8 cellular contexts compared by ENCODE assay signal in genomic region chr4:94451669-94452475, GRCh38. TPM values are rescaled to one million over a fixed set of nuclear protein-coding genes. Genes with fewer than 3 reads are reported as not detected.
A peak's percentile ranks its signal among the peaks of the same experiment; 100 is the strongest.
DNase-seq lines count a peak whose midpoint lies in the region; FAIRE-seq and TF ChIP-seq lines count a peak whose summit lies in the region.

Gene PDLIM5 (plus strand): TSS chr4:94451942. CDS start chr4:94455289, 3,347 bp downstream.

- peak; percentile 61 for DNase-seq in G401 (ENCODE audit: low spot score)
- peak; percentile 58 for DNase-seq in H54 (ENCODE audit: insufficient read length, low spot score)
- DNase-seq in LoVo (ENCODE audit: low spot score), result peak; percentile 94
- peak; percentile 89 to 90 for DNase-seq in SJSA1 (ENCODE audit: low read depth in 1 of 2, low spot score in 2 of 2)
- DNase-seq in activated naive CD4-positive, alpha-beta T cell (lab: John Stamatoyannopoulos, UW), result peak; percentile 74 to 94 (median 86)
- peak; percentile 81 for DNase-seq in foreskin melanocyte
- DNase-seq in substantia nigra (lab: John Stamatoyannopoulos, UW), result peak; percentile 35 to 96 (median 88)

- H3K9me3 ChIP-seq in SJSA1 (replicated peaks), result no peaks in the 10 kb centered on the region
- H3K9me3 ChIP-seq in neutrophil, result no peaks in the 10 kb centered on the region

- peak; percentile 56 for TF ChIP-seq CTCF in neutrophil (IDR thresholded peaks at IDR 0.05)

- no peak for FAIRE-seq in H54 (lab: Jason Lieb, UNC)

- H3K4me1 ChIP-seq in SJSA1 (replicated peaks), result peaks cover 32% of the 10 kb centered on the region
- H3K4me1 ChIP-seq in neutrophil (ENCODE audit: control insufficient read depth in 1 of 2, insufficient read depth in 1 of 2, low read depth in 1 of 2, low read length in 1 of 2), result peaks cover 20 to 32% of the 10 kb centered on the region in 2 experiments

- H3K4me3 ChIP-seq in SJSA1 (peak within 1 kb of the TSS; percentile 92), neutrophil (ENCODE audit: low read depth in 1 of 2, low read length in 1 of 2) (peak within 1 kb of the TSS; percentile 87 to 94)

- in situ Hi-C loops in G401 (cut with HindIII; ENCODE audit: low sequenced_read_pairs), result no loop called here

- no peaks in the 10 kb centered on the region for H3K27me3 ChIP-seq in SJSA1 (replicated peaks)
- H3K27me3 ChIP-seq in neutrophil, result peaks cover 32% of the 10 kb centered on the region

- peak; percentile 89 for TF ChIP-seq POLR2A in H54 (IDR thresholded peaks at IDR 0.05; ENCODE audit: low read depth, low read length)

- peak within 1 kb of the TSS; percentile 53 for H3K27ac ChIP-seq in SJSA1
- H3K27ac ChIP-seq in neutrophil, result peak within 1 kb of the TSS; percentile 87
- H3K27ac ChIP-seq in substantia nigra (ENCODE audit: low read depth, low read length, poor library complexity, severe bottlenecking), result peak within 1 kb of the TSS; percentile 75

- H3K36me3 ChIP-seq in SJSA1, result peaks cover 20% of the 10 kb centered on the region
- peaks cover 11% of the 10 kb centered on the region for H3K36me3 ChIP-seq in neutrophil

RNA-seq across cellular contexts. Expression of gene PDLIM5, which starts in this region (rescaled TPM):
- total RNA-seq in G401 (2014; rRNA removed; shearing (Covaris generic)), result 0.06 TPM in 1 of 2 replicates, not detected in the other
- total RNA-seq in SJSA1 (2014; rRNA removed; shearing (Covaris generic)), result 84.2 and 133 TPM in 2 replicates

Comparison
In these comparisons a context has a peak if more than half of its experiments do, and no peak if none do; other contexts are left out.
1. Peak in every context shown above with its lines: DNase-seq, H3K4me3 ChIP-seq and H3K27ac ChIP-seq.
2. RNA of gene PDLIM5 (total RNA-seq): 84.2 to 133 TPM in SJSA1; 0.06 TPM in G401; every median in the first group is over 10 times any median in the second.
3. Peak in DNase-seq in G401; RNA of the gene not detected or under 1 TPM.